Comparison of ENCODE assay signal across 13 cellular contexts in genomic region chr3:57864853-57865252, GRCh38.
DNase-seq lines count a peak whose midpoint lies in the region; ATAC-seq and TF ChIP-seq lines count a peak whose summit lies in the region.
"Had no signal": no experiment of that assay in that cellular context is flagged by ENCODE, and none has a peak within 500 bp of the region (broad histone marks: within the 10 kb centered on the region; RNA-seq: fewer than 3 reads in every experiment).

No MANE protein-coding gene starts in this region.

- no peaks in the 10 kb centered on the region for H3K27me3 Mint-ChIP-seq in MCF 10A (ENCODE audit: insufficient read depth, unreplicated experiment)
- no peaks in the 10 kb centered on the region for H3K27me3 Mint-ChIP-seq in CD4-positive, alpha-beta memory T cell
- H3K27me3 Mint-ChIP-seq: dendritic cell treated with granulocyte-macrophage colony-stimulating factor and Interleukin-4, amounts not matched to agents 40 ng/mL and 50 ng/mL, for 4 days; stimulated activated naive B cell treated with anti-CD40 and anti-IgM and Interleukin-4, amounts not matched to agents 10 μg/mL and 1 μg/mL and 100 μg/mL, for 72 hours had no signal

- no peak overlapping the region for H3K27ac ChIP-seq in right lobe of liver
- H3K27ac ChIP-seq in CD4-positive, alpha-beta memory T cell (ENCODE audit: low read depth, low read length), result no peak overlapping the region
- H3K27ac ChIP-seq: WERI-Rb-1 had no signal

- ATAC-seq in right lobe of liver, result no peak
- no peak for ATAC-seq in mucosa of descending colon
- ATAC-seq: stimulated activated naive B cell treated with anti-CD40 and anti-IgM and Interleukin-4, amounts not matched to agents 10 μg/mL and 1 μg/mL and 100 μg/mL, for 72 hours had no signal

- H3K9me3 ChIP-seq in right lobe of liver (no peaks in the 10 kb centered on the region), mucosa of descending colon (no peaks in the 10 kb centered on the region)
- H3K9me3 ChIP-seq in CD4-positive, alpha-beta memory T cell (ENCODE audit: control insufficient read depth in 1 of 2, low read length in 2 of 2), result no peaks in the 10 kb centered on the region

- BruUV-seq in MCF 10A (replicated peaks; lab: Mats Ljungman, UMichigan), result no TSS peak

- CTCF ChIA-PET in MCF 10A (lab: Yijun Ruan, JAX), result interaction anchor here (0.6 to 2.6 kb wide), 10 partner anchors 9 to 235 kb away, joined by 3 to 9 read pairs (median 4); no protein-coding TSS in a partner anchor
- CTCF ChIA-PET in CD4-positive, alpha-beta memory T cell (lab: Charles Lee; ENCODE audit: partially characterized antibody), result interaction anchor here (2.3 kb wide), 1 partner anchor 467 kb away, joined by 6 read pairs; no protein-coding TSS in a partner anchor

- intact Hi-C loops in MCF 10A (cut with micrococcal nuclease), result loop anchor here (1.0 to 5.0 kb wide), 2 partner anchors 142 to 161 kb away; partner anchors contain the start of gene FLNB
- intact Hi-C loops in right lobe of liver (cut with DNase I), result no loop called here
- intact Hi-C loops in CD4-positive, alpha-beta memory T cell (cut with micrococcal nuclease), result no loop called here
- intact Hi-C loops in mucosa of descending colon (cut with DNase I, micrococcal nuclease), result no loop called here

- DNase-seq in AG10803 (ENCODE audit: low read depth) (peak; percentile 49), LHCN-M2 (ENCODE audit: low read depth) (peak; percentile 18), MCF 10A (ENCODE audit: unreplicated experiment) (peak; percentile 21), right lobe of liver (no peak), NCI-H1417 treated with DMSO at 0.1 percent for 48 hours (lab: John Stamatoyannopoulos, UW) (no peak), mucosa of descending colon (no peak)
- no peak for DNase-seq in CD4-positive, alpha-beta memory T cell
- DNase-seq in stimulated activated naive CD4-positive, alpha-beta T cell treated with Interleukin-2 at 50 U/mL for 16 hours (lab: John Stamatoyannopoulos, UW), result no peak
- DNase-seq: GDM1; NCI-H187 treated with DMSO at 0.1 percent for 48 hours; stimulated activated naive B cell treated with anti-CD40 and anti-IgM and Interleukin-4, amounts not matched to agents 10 μg/mL and 1 μg/mL and 100 μg/mL, for 72 hours; WERI-Rb-1 had no signal

- no peak for TF ChIP-seq POLR2A in right lobe of liver (IDR thresholded peaks at IDR 0.05)

- H3K4me3 Mint-ChIP-seq in MCF 10A (ENCODE audit: unreplicated experiment), result no peak overlapping the region
- H3K4me3 Mint-ChIP-seq in CD4-positive, alpha-beta memory T cell, result no peak overlapping the region
- H3K4me3 Mint-ChIP-seq: dendritic cell treated with granulocyte-macrophage colony-stimulating factor and Interleukin-4, amounts not matched to agents 40 ng/mL and 50 ng/mL, for 4 days; stimulated activated naive B cell treated with anti-CD40 and anti-IgM and Interleukin-4, amounts not matched to agents 10 μg/mL and 1 μg/mL and 100 μg/mL, for 72 hours had no signal

- 17% methylated on average over 1 of the region's 1 CpG for WGBS in right lobe of liver (ENCODE audit: insufficient coverage, low coverage, low lambda C conversion rate, missing lambda C conversion rate)

- no peaks in the 10 kb centered on the region for H3K4me1 Mint-ChIP-seq in MCF 10A (ENCODE audit: insufficient read depth, unreplicated experiment)
- no peaks in the 10 kb centered on the region for H3K4me1 Mint-ChIP-seq in CD4-positive, alpha-beta memory T cell
- H3K4me1 Mint-ChIP-seq: stimulated activated naive B cell treated with anti-CD40 and anti-IgM and Interleukin-4, amounts not matched to agents 10 μg/mL and 1 μg/mL and 100 μg/mL, for 72 hours had no signal

- no peaks in the 10 kb centered on the region for H3K27me3 ChIP-seq in right lobe of liver
- H3K27me3 ChIP-seq in CD4-positive, alpha-beta memory T cell (ENCODE audit: insufficient read depth, low read length), result no peaks in the 10 kb centered on the region

- H3K9me3 Mint-ChIP-seq in MCF 10A (ENCODE audit: unreplicated experiment), result no peaks in the 10 kb centered on the region
- no peaks in the 10 kb centered on the region for H3K9me3 Mint-ChIP-seq in CD4-positive, alpha-beta memory T cell
- H3K9me3 Mint-ChIP-seq: dendritic cell treated with granulocyte-macrophage colony-stimulating factor and Interleukin-4, amounts not matched to agents 40 ng/mL and 50 ng/mL, for 4 days; stimulated activated naive B cell treated with anti-CD40 and anti-IgM and Interleukin-4, amounts not matched to agents 10 μg/mL and 1 μg/mL and 100 μg/mL, for 72 hours had no signal

- POLR2A ChIA-PET in MCF 10A (lab: Yijun Ruan, JAX), result interaction anchor here (1.4 kb wide), 1 partner anchor 106 kb away, joined by 3 read pairs; no protein-coding TSS in a partner anchor
- POLR2A ChIA-PET in CD4-positive, alpha-beta memory T cell (lab: Charles Lee; ENCODE audit: partially characterized antibody), result no interaction called here

- H3K4me3 ChIP-seq in AG10803 (ENCODE audit: low read length) (no peak overlapping the region), right lobe of liver (no peak overlapping the region), mucosa of descending colon (no peak overlapping the region)
- H3K4me3 ChIP-seq in CD4-positive, alpha-beta memory T cell (ENCODE audit: low read length in 2 of 2), result no peak overlapping the region

- H3K27ac Mint-ChIP-seq in MCF 10A (ENCODE audit: low read depth, unreplicated experiment), result peak overlapping the region; percentile 61
- no peak overlapping the region for H3K27ac Mint-ChIP-seq in CD4-positive, alpha-beta memory T cell
- H3K27ac Mint-ChIP-seq: dendritic cell treated with granulocyte-macrophage colony-stimulating factor and Interleukin-4, amounts not matched to agents 40 ng/mL and 50 ng/mL, for 4 days; stimulated activated naive B cell treated with anti-CD40 and anti-IgM and Interleukin-4, amounts not matched to agents 10 μg/mL and 1 μg/mL and 100 μg/mL, for 72 hours had no signal

- H3K36me3 ChIP-seq in right lobe of liver (peaks cover 0 to 25% (median 4%) of the 10 kb centered on the region in 4 donors), mucosa of descending colon (ENCODE audit: low read depth) (no peaks in the 10 kb centered on the region)
- H3K36me3 ChIP-seq in CD4-positive, alpha-beta memory T cell (ENCODE audit: insufficient read depth, low read length), result peaks cover 30% of the 10 kb centered on the region

- H3K36me3 Mint-ChIP-seq in MCF 10A (ENCODE audit: insufficient read depth, unreplicated experiment), result peaks cover 65% of the 10 kb centered on the region
- peaks cover 43 to 53% of the 10 kb centered on the region in 2 donors for H3K36me3 Mint-ChIP-seq in CD4-positive, alpha-beta memory T cell

- TF ChIP-seq CTCF in AG10803 (conservative IDR thresholded peaks at IDR 0.05; ENCODE audit: low read length) (peak; percentile 67), MCF 10A (IDR thresholded peaks at IDR 0.05; ENCODE audit: unreplicated experiment) (peak; percentile 46), right lobe of liver (IDR thresholded peaks at IDR 0.05) (peak; percentile 6 to 36 (median 23)), mucosa of descending colon (IDR thresholded peaks at IDR 0.05) (no peak)

- H3K4me1 ChIP-seq in right lobe of liver, result no peaks in the 10 kb centered on the region
- no peaks in the 10 kb centered on the region for H3K4me1 ChIP-seq in CD4-positive, alpha-beta memory T cell (ENCODE audit: insufficient read depth, low read length)
- H3K4me1 ChIP-seq in mucosa of descending colon (ENCODE audit: low read depth), result no peaks in the 10 kb centered on the region

Comparison
In these comparisons a context has a peak if more than half of its experiments do, and no peak if none do; other contexts are left out.
1. DNase-seq: peak in AG10803 (single experiment), LHCN-M2 (single experiment) and MCF 10A (single experiment); none in right lobe of liver (0 of 3), CD4-positive, alpha-beta memory T cell (0 of 5), NCI-H1417 treated with DMSO at 0.1 percent for 48 hours (single experiment), mucosa of descending colon (0 of 3) and stimulated activated naive CD4-positive, alpha-beta T cell treated with Interleukin-2 at 50 U/mL for 16 hours (single experiment).